In genomic region chr16:780296-780695, GRCh38 we compare ENCODE assay signal across 31 cellular contexts. TPM values are rescaled to one million over a fixed set of nuclear protein-coding genes. Genes with fewer than 3 reads are reported as not detected.
"Had no signal": no experiment of that assay in that cellular context is flagged by ENCODE, and none has a peak within 500 bp of the region (broad histone marks: within the 10 kb centered on the region; RNA-seq: fewer than 3 reads in every experiment).

No MANE protein-coding gene starts in this region.

- DNase-seq: cortex of kidney; dorsolateral prefrontal cortex; effector CD4-positive, alpha-beta T cell; foreskin fibroblast; gastrocnemius medialis; head of caudate nucleus; kidney; natural killer cell; occipital lobe; ovary; posterior cingulate gyrus; psoas muscle; right cardiac atrium; spleen; stimulated activated CD4-positive, alpha-beta T cell treated with anti-CD3 and anti-CD28 coated beads, Interleukin-4, amount 100 ng/mL, for 4 hours; stimulated activated naive CD8-positive, alpha-beta T cell treated with anti-CD3 and anti-CD28 coated beads, Interleukin-15, Interleukin-2, amounts not matched to agents 100 U/mL and 50 U/mL, for 24 hours; substantia nigra; testis; tibial artery had no signal

- H3K4me1 ChIP-seq: gastrocnemius medialis, psoas muscle had no signal

- H3K4me1 Mint-ChIP-seq: memory B cell had no signal

- H3K27ac ChIP-seq: dorsolateral prefrontal cortex, epithelial cell of prostate, gastrocnemius medialis, ovary, psoas muscle, skin epidermis, spleen, testis, tibial artery, upper lobe of left lung had no signal

- H3K4me3 ChIP-seq: dorsolateral prefrontal cortex, gastrocnemius medialis, lung, ovary, psoas muscle, skin epidermis, spleen, testis, tibial artery, upper lobe of left lung had no signal

- H3K9me3 ChIP-seq: gastrocnemius medialis, ovary, psoas muscle, spleen, testis, tibial artery, upper lobe of left lung had no signal

- H3K27me3 ChIP-seq: ovary, testis, upper lobe of left lung had no signal

- H3K36me3 ChIP-seq: gastrocnemius medialis, ovary, tibial artery had no signal

- H3K4me3 Mint-ChIP-seq: memory B cell; natural killer cell; stimulated activated memory B cell treated with anti-CD40 and anti-IgM and Interleukin-4, amounts not matched to agents 10 μg/mL and 1 μg/mL and 100 μg/mL, for 72 hours had no signal

- H3K9me3 Mint-ChIP-seq: memory B cell; natural killer cell; stimulated activated memory B cell treated with anti-CD40 and anti-IgM and Interleukin-4, amounts not matched to agents 10 μg/mL and 1 μg/mL and 100 μg/mL, for 72 hours had no signal

- ATAC-seq: esophagus mucosa; gastrocnemius medialis; left lobe of liver; natural killer cell; psoas muscle; right cardiac atrium; stimulated activated memory B cell treated with anti-CD40 and anti-IgM and Interleukin-4, amounts not matched to agents 10 μg/mL and 1 μg/mL and 100 μg/mL, for 72 hours; stimulated activated naive CD8-positive, alpha-beta T cell treated with anti-CD3 and anti-CD28 coated beads, Interleukin-15, Interleukin-2, amounts not matched to agents 100 U/mL and 50 U/mL, for 24 hours had no signal

- H3K27ac Mint-ChIP-seq: memory B cell; natural killer cell; stimulated activated memory B cell treated with anti-CD40 and anti-IgM and Interleukin-4, amounts not matched to agents 10 μg/mL and 1 μg/mL and 100 μg/mL, for 72 hours had no signal

- FAIRE-seq: kidney had no signal

- H3K36me3 Mint-ChIP-seq: memory B cell, natural killer cell had no signal

RNA-seq across cellular contexts. Expression of gene MSLN, which starts 19.8 kb away (rescaled TPM):
- total RNA-seq: gastrocnemius medialis, natural killer cell, occipital lobe had no signal
- polyA plus RNA-seq: right cardiac atrium had no signal

RNA-seq across cellular contexts. Expression of gene GNG13, which starts 20.2 kb away (rescaled TPM):
- total RNA-seq: esophagus mucosa, gastrocnemius medialis, glomerular endothelial cell, kidney, left lobe of liver, liver, lung, mononuclear cell, natural killer cell, occipital lobe, ovary, psoas muscle, renal cortical epithelial cell, right cardiac atrium, spleen, testis, upper lobe of left lung had no signal
- polyA plus RNA-seq: liver, lung, ovary, psoas muscle, right cardiac atrium, spleen had no signal
